In the genomic region with DNA sequence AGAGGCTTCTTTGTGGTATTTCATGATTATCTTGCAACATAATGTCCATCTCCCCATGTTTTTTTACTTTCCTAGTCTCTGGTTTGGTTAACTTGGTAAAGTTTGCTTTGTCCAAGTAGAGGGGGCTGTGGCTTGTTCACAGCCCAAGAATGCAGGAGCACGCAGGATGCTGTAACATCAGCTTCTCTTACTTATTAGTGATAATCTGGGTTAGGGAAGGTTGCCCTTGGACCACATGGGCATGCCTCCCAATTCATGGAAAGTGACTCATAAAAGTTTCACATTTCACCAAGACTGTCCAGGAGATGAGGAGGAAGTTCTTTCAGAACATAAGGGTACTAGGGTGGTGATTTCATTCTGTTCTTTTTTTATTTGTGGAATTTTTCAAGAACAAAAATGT, we compare ENCODE assay signal across 29 cellular contexts.
DNase-seq lines count a peak whose midpoint lies in the region; ATAC-seq, FAIRE-seq and TF ChIP-seq lines count a peak whose summit lies in the region.
"Had no signal": no experiment of that assay in that cellular context is flagged by ENCODE, and none has a peak within 500 bp of the region (broad histone marks: within the 10 kb centered on the region; RNA-seq: fewer than 3 reads in every experiment).

No MANE protein-coding gene starts in this region.

- no peaks in the 10 kb centered on the region for H3K36me3 ChIP-seq in endothelial cell of umbilical vein (ENCODE audit: control insufficient read depth in 2 of 2, extremely low read depth in 1 of 2, insufficient read depth in 2 of 2, low read length in 2 of 2)
- H3K36me3 ChIP-seq in HepG2 (replicated peaks in 1 of 2; ENCODE audit: control insufficient read depth in 1 of 2, insufficient read depth in 2 of 2, low read length in 2 of 2): no peaks in the 10 kb centered on the region
- H3K36me3 ChIP-seq: colonic mucosa, gastrocnemius medialis, lower lobe of right lung, Peyer's patch, prostate gland, tibial artery had no signal

- TF ChIP-seq POLR2A in endothelial cell of umbilical vein (IDR thresholded peaks at IDR 0.05; ENCODE audit: low read depth, low read length) (no peak), HepG2 (IDR thresholded peaks at IDR 0.05; ENCODE audit: insufficient read depth in 1 of 2, low read depth in 2 of 2, low read length in 2 of 2) (no peak)

- ATAC-seq in HG03469 (IDR thresholded peaks at IDR 0.05; ENCODE audit: unreplicated experiment) (no peak), HepG2 (no peak)
- ATAC-seq: gastrocnemius medialis, HCT116, lower lobe of right lung had no signal

- DNase-seq in EH (ENCODE audit: low read depth): peak; percentile 92
- peak; percentile 89 for DNase-seq in LHCN-M2 (ENCODE audit: low read depth)
- peak; percentile 23 for DNase-seq in endothelial cell of umbilical vein (ENCODE audit: low read depth, low spot score)
- DNase-seq in myocyte (ENCODE audit: low read depth): peak; percentile 75
- DNase-seq in HepG2 (ENCODE audit: low spot score): no peak
- DNase-seq in stimulated activated CD8-positive, alpha-beta memory T cell treated with anti-CD3 and anti-CD28 coated beads, Interleukin-4, amount 100 ng/mL, for 48 hours: no peak
- DNase-seq in NCI-H446 treated with DMSO at 0.1 percent for 48 hours (lab: John Stamatoyannopoulos, UW): no peak
- DNase-seq: activated CD4-positive, alpha-beta T cell treated with anti-CD3 and anti-CD28 coated beads, Interleukin-2, amount 10 ng/mL, durations not matched to agents 24 days and 14 days; colonic mucosa; DMS79; gastrocnemius medialis; Kasumi-1; kidney; lower lobe of right lung; NCI-H1092 treated with DMSO at 0.1 percent for 48 hours; NCI-H2029 treated with DMSO at 0.1 percent for 48 hours; NCI-H510A treated with DMSO at 0.1 percent for 48 hours; NK-92 treated with Interleukin-12 subunit alpha and Interleukin-12 subunit beta, amount 100 ng/mL, for 24 hours; Peyer's patch; SK-N-SH; stimulated activated CD4-positive, alpha-beta T cell treated with anti-CD3 and anti-CD28 coated beads, Interleukin-2, amount 100 ng/mL, for 24 hours; stimulated activated naive CD4-positive, alpha-beta T cell; tibial artery had no signal

- H3K4me2 ChIP-seq in endothelial cell of umbilical vein (ENCODE audit: insufficient read depth, low read length): peak overlapping the region; percentile 17
- no peak overlapping the region for H3K4me2 ChIP-seq in HepG2 (ENCODE audit: low read depth, low read length)
- H3K4me2 ChIP-seq: SK-N-SH had no signal

- WGBS in HepG2 (ENCODE audit: low lambda C conversion rate): 0% methylated on average over 1 of the region's 1 CpG

- TF ChIP-seq CTCF in endothelial cell of umbilical vein (IDR thresholded peaks at IDR 0.05; ENCODE audit: extremely low read depth in 1 of 2, insufficient read depth in 1 of 2, low read depth in 1 of 2, low read length in 2 of 2): no peak
- no peak for TF ChIP-seq CTCF in HepG2 (CRISPR knock-in tag; IDR thresholded peaks at IDR 0.05)

- H3K79me2 ChIP-seq in endothelial cell of umbilical vein (ENCODE audit: control insufficient read depth, insufficient read depth, low read length) (no peaks in the 10 kb centered on the region), HepG2 (ENCODE audit: insufficient read depth, low read length) (no peaks in the 10 kb centered on the region)

- H3K27me3 ChIP-seq in endothelial cell of umbilical vein (ENCODE audit: control insufficient read depth in 2 of 2, insufficient read depth in 2 of 2, low read length in 2 of 2) (no peaks in the 10 kb centered on the region), HepG2 (ENCODE audit: control insufficient read depth in 1 of 2, insufficient read depth in 2 of 2, low read length in 2 of 2) (no peaks in the 10 kb centered on the region)
- H3K27me3 ChIP-seq: colonic mucosa, gastrocnemius medialis, Peyer's patch, tibial artery had no signal

- H3K9me3 ChIP-seq in endothelial cell of umbilical vein (replicated peaks; ENCODE audit: control insufficient read depth, insufficient read depth, low read length) (no peaks in the 10 kb centered on the region), HepG2 (ENCODE audit: low read length) (no peaks in the 10 kb centered on the region)
- H3K9me3 ChIP-seq: colonic mucosa, gastrocnemius medialis, lower lobe of right lung, Peyer's patch, prostate gland, SK-N-SH, tibial artery had no signal

- no peaks in the 10 kb centered on the region for H3K9me1 ChIP-seq in endothelial cell of umbilical vein (replicated peaks; ENCODE audit: control insufficient read depth, extremely low read depth, insufficient read depth, low read length)

- intact Hi-C loops in endothelial cell of umbilical vein (cut with micrococcal nuclease) (no loop called here), HepG2 (cut with micrococcal nuclease; ENCODE audit: unreplicated experiment) (no loop called here)

- H3K4me3 ChIP-seq in endothelial cell of umbilical vein (replicated peaks in 1 of 3; ENCODE audit: insufficient read depth in 1 of 3, low read depth in 1 of 3, low read length in 3 of 3): no peak overlapping the region
- H3K4me3 ChIP-seq in HepG2 (replicated peaks in 1 of 3; ENCODE audit: insufficient read depth in 1 of 3, low read depth in 2 of 3, low read length in 3 of 3): no peak overlapping the region
- H3K4me3 ChIP-seq: colonic mucosa, gastrocnemius medialis, lower lobe of right lung, Peyer's patch, prostate gland, skin epidermis, tibial artery had no signal

- no peak overlapping the region for H3K27ac ChIP-seq in endothelial cell of umbilical vein (ENCODE audit: insufficient read depth, low read depth, low read length)
- no peak overlapping the region for H3K27ac ChIP-seq in HepG2 (ENCODE audit: extremely low read length, insufficient read depth, low read length)
- H3K27ac ChIP-seq: colonic mucosa, gastrocnemius medialis, lower lobe of right lung, Peyer's patch, prostate gland, skin epidermis, tibial artery, VCaP had no signal

- no peak for TF ChIP-seq RAD21 in HepG2 (CRISPR knock-in tag; IDR thresholded peaks at IDR 0.05)

- CTCF ChIA-PET in endothelial cell of umbilical vein (lab: Charles Lee): interaction anchor here (1.3 kb wide), 1 partner anchor 67 kb away, joined by 6 read pairs; no protein-coding TSS in a partner anchor
- CTCF ChIA-PET in HepG2 (lab: Yijun Ruan, JAX; ENCODE audit: low intra/inter-chr PET ratio, low total read pairs): no interaction called here

- H3K4me1 ChIP-seq in endothelial cell of umbilical vein (ENCODE audit: control insufficient read depth, extremely low read depth, insufficient read depth, low read length) (peaks cover 35% of the 10 kb centered on the region), HepG2 (ENCODE audit: insufficient read depth, low read length) (no peaks in the 10 kb centered on the region)
- H3K4me1 ChIP-seq: colonic mucosa, gastrocnemius medialis, lower lobe of right lung, Peyer's patch, prostate gland, tibial artery had no signal

- TF ChIP-seq EP300 in HepG2 (IDR thresholded peaks at IDR 0.05; ENCODE audit: low read depth in 2 of 2, low read length in 2 of 2) (no peak), HepG2 (CRISPR knock-in tag; IDR thresholded peaks at IDR 0.05; ENCODE audit: borderline replicate concordance) (no peak)

- POLR2A ChIA-PET in endothelial cell of umbilical vein (lab: Charles Lee): no interaction called here
- POLR2A ChIA-PET in HepG2 (lab: Yijun Ruan, JAX): no interaction called here

- H2AFZ ChIP-seq in endothelial cell of umbilical vein (ENCODE audit: low read depth, low read length): no peak overlapping the region
- H2AFZ ChIP-seq in HepG2 (ENCODE audit: low read length): no peak overlapping the region

- H4K20me1 ChIP-seq in endothelial cell of umbilical vein (replicated peaks; ENCODE audit: control insufficient read depth, extremely low read depth, insufficient read depth, low read length) (no peaks in the 10 kb centered on the region), HepG2 (ENCODE audit: insufficient read depth, low read length) (no peaks in the 10 kb centered on the region)

- FAIRE-seq in endothelial cell of umbilical vein (lab: Jason Lieb, UNC) (peak; percentile 40), HepG2 (lab: Jason Lieb, UNC) (no peak)
- FAIRE-seq: GM12892, kidney had no signal

- BruUV-seq in endothelial cell of umbilical vein (replicated peaks; lab: Mats Ljungman, UMichigan): no TSS peak
- BruUV-seq in HepG2 (replicated peaks; lab: Mats Ljungman, UMichigan): no TSS peak

- in situ Hi-C loops in HepG2 (cut with HindIII; ENCODE audit: extremely low pct_ligation_motif_present, low pct_unique_long_range_greater_than_20kb): no loop called here

- dilution Hi-C loops in endothelial cell of umbilical vein (cut with MboI; ENCODE audit: extremely low pct_ligation_motif_present, low sequenced_read_pairs): no loop called here

- H3K9ac ChIP-seq in endothelial cell of umbilical vein (replicated peaks; ENCODE audit: extremely low read depth, insufficient read depth, low read length) (no peak overlapping the region), HepG2 (ENCODE audit: insufficient read depth, low read depth, low read length) (no peak overlapping the region)
- H3K9ac ChIP-seq: SK-N-SH had no signal

TF ChIP-seq in endothelial cell of umbilical vein, 7 proteins besides CTCF, POLR2A, EP300 and RAD21:
- TF ChIP-seq FOS (IDR thresholded peaks at IDR 0.05; ENCODE audit: borderline replicate concordance, insufficient read depth, low read length) (no peak), JUN (IDR thresholded peaks at IDR 0.05; ENCODE audit: borderline replicate concordance, insufficient read depth, insufficient read length, low read depth) (no peak), POLR2AphosphoS5 (IDR thresholded peaks at IDR 0.05; ENCODE audit: insufficient read depth, low read depth, low read length) (no peak), EZH2 (IDR thresholded peaks at IDR 0.05; ENCODE audit: borderline replicate concordance, low read depth, low read length, severe bottlenecking) (no peak)

TF ChIP-seq in HepG2, 621 proteins besides CTCF, POLR2A, EP300 and RAD21 (continues in another document):
- no peak for TF ChIP-seq HMGXB4 (CRISPR knock-in tag; IDR thresholded peaks at IDR 0.05; ENCODE audit: borderline replicate concordance in 1 of 2, low read depth in 1 of 2)

Comparison
In these comparisons a context has a peak if more than half of its experiments do, and no peak if none do; other contexts are left out.
1. DNase-seq: peak in EH (single experiment), LHCN-M2 (single experiment), endothelial cell of umbilical vein (single experiment) and myocyte (single experiment); none in HepG2 (single experiment), stimulated activated CD8-positive, alpha-beta memory T cell treated with anti-CD3 and anti-CD28 coated beads, Interleukin-4, amount 100 ng/mL, for 48 hours (single experiment) and NCI-H446 treated with DMSO at 0.1 percent for 48 hours (single experiment).